Comparison of ENCODE assay signal across 25 cellular contexts in genomic region chr16:16139061-16139460, GRCh38.
"Had no signal": no experiment of that assay in that cellular context is flagged by ENCODE, and none has a peak within 500 bp of the region (broad histone marks: within the 10 kb centered on the region; RNA-seq: fewer than 3 reads in every experiment).

No MANE protein-coding gene starts in this region.

- H3K9me3 Mint-ChIP-seq: dendritic cell treated with granulocyte-macrophage colony-stimulating factor and Interleukin-4, amounts not matched to agents 40 ng/mL and 50 ng/mL, for 4 days; effector memory CD8-positive, alpha-beta T cell; endodermal cell; mesothelial cell of epicardium had no signal

- FAIRE-seq: endometrium, frontal cortex, islet of Langerhans, keratinocyte had no signal

- H3K27me3 ChIP-seq: colonic mucosa, esophagus squamous epithelium, gastroesophageal sphincter, heart right ventricle had no signal

- H3K27ac ChIP-seq: colonic mucosa, epithelial cell of prostate, esophagus squamous epithelium, gastroesophageal sphincter, heart right ventricle, left ventricle myocardium inferior, lower lobe of right lung had no signal

- ATAC-seq: effector memory CD8-positive, alpha-beta T cell; gastroesophageal sphincter; heart right ventricle; left colon; left lobe of liver; lower lobe of right lung; mucosa of descending colon had no signal

- DNase-seq: colonic mucosa; cortex of kidney; effector CD8-positive, alpha-beta T cell; effector memory CD8-positive, alpha-beta T cell; endodermal cell; erythroblast; esophagus squamous epithelium; foreskin fibroblast; heart right ventricle; hippocampal formation; kidney glomerular epithelial cell; left colon; left ventricle myocardium inferior; lower lobe of right lung; mesenchymal stem cell; mucosa of descending colon had no signal

- H3K4me1 Mint-ChIP-seq: endodermal cell, mesothelial cell of epicardium had no signal

- H3K4me1 ChIP-seq: colonic mucosa, gastroesophageal sphincter, left ventricle myocardium inferior, lower lobe of right lung had no signal

- H3K4me3 Mint-ChIP-seq: dendritic cell treated with granulocyte-macrophage colony-stimulating factor and Interleukin-4, amounts not matched to agents 40 ng/mL and 50 ng/mL, for 4 days; effector memory CD8-positive, alpha-beta T cell; endodermal cell; mesothelial cell of epicardium had no signal

- H3K27me3 Mint-ChIP-seq: dendritic cell treated with granulocyte-macrophage colony-stimulating factor and Interleukin-4, amounts not matched to agents 40 ng/mL and 50 ng/mL, for 4 days; effector memory CD8-positive, alpha-beta T cell had no signal

- H3K9me3 ChIP-seq: colonic mucosa, esophagus squamous epithelium, gastroesophageal sphincter, heart right ventricle, left ventricle myocardium inferior, lower lobe of right lung, mucosa of descending colon had no signal

- H3K4me3 ChIP-seq: colonic mucosa, esophagus squamous epithelium, gastroesophageal sphincter, heart right ventricle, left ventricle myocardium inferior, lower lobe of right lung, mucosa of descending colon had no signal

- H3K27ac Mint-ChIP-seq: dendritic cell treated with granulocyte-macrophage colony-stimulating factor and Interleukin-4, amounts not matched to agents 40 ng/mL and 50 ng/mL, for 4 days; effector memory CD8-positive, alpha-beta T cell; mesothelial cell of epicardium had no signal
